ENCODE assay signal across 8 cellular contexts in genomic region chr1:8373547-8374270, GRCh38. TPM values are rescaled to one million over a fixed set of nuclear protein-coding genes. Genes with fewer than 3 reads are reported as not detected.
DNase-seq lines count a peak whose midpoint lies in the region; ATAC-seq and TF ChIP-seq lines count a peak whose summit lies in the region.

No MANE protein-coding gene starts in this region.

- BruUV-seq in A673 (replicated peaks; lab: Mats Ljungman, UMichigan), result no TSS peak

- H3K36me3 ChIP-seq in A673 (ENCODE audit: insufficient read depth, low read length, poor library complexity, severe bottlenecking), result peaks cover 6% of the 10 kb centered on the region
- H3K36me3 ChIP-seq in left lung, result peaks cover 0 to 21% of the 10 kb centered on the region in 2 donors
- H3K36me3 ChIP-seq in stomach smooth muscle (ENCODE audit: control insufficient read depth in 2 of 2, insufficient read depth in 2 of 2, low read length in 2 of 2), result no peaks in the 10 kb centered on the region

- peak overlapping the region; percentile 44 to 60 for H3K9ac ChIP-seq in stomach smooth muscle (ENCODE audit: low read length in 2 of 2)

- H3K27me3 ChIP-seq in A673 (replicated peaks; ENCODE audit: insufficient read depth, low read depth, low read length, poor library complexity), result no peaks in the 10 kb centered on the region
- no peaks in the 10 kb centered on the region for H3K27me3 ChIP-seq in left lung
- H3K27me3 ChIP-seq in stomach smooth muscle (ENCODE audit: control insufficient read depth in 1 of 2, insufficient read depth in 2 of 2, low read length in 2 of 2), result no peaks in the 10 kb centered on the region

- H3K4me1 ChIP-seq in A673 (ENCODE audit: insufficient read depth, low read length, poor library complexity, severe bottlenecking), result peaks cover 77% of the 10 kb centered on the region
- peaks cover 43 to 82% of the 10 kb centered on the region in 2 donors for H3K4me1 ChIP-seq in left lung
- H3K4me1 ChIP-seq in stomach smooth muscle (ENCODE audit: control insufficient read depth, insufficient read depth, low read length), result peaks cover 74% of the 10 kb centered on the region

- ATAC-seq in left lung (peak; percentile 88), GM18505 (IDR thresholded peaks at IDR 0.05; ENCODE audit: unreplicated experiment) (no peak)

- TF ChIP-seq CTCF in A673 (conservative IDR thresholded peaks at IDR 0.05; ENCODE audit: low read depth, low read length) (no peak), left lung (IDR thresholded peaks at IDR 0.05) (no peak)

- DNase-seq in A673 (ENCODE audit: low spot score) (peak; percentile 80), NCI-H1092 (lab: John Stamatoyannopoulos, UW) (peak; percentile 35), cerebellar cortex (ENCODE audit: low spot score) (peak; percentile 81), left lung (peak; percentile 71 to 78), NAMALWA (ENCODE audit: low spot score) (no peak)
- no peak for DNase-seq in effector CD4-positive, alpha-beta T cell

- intact Hi-C loops in A673 (cut with micrococcal nuclease; ENCODE audit: unreplicated experiment) (loop anchor here (2.0 to 10.0 kb wide), 2 partner anchors 51 to 331 kb away; no protein-coding TSS in a partner anchor), left lung (cut with DNase I) (no loop called here)

- TF ChIP-seq POLR2A in GM18505 (IDR thresholded peaks at IDR 0.05; ENCODE audit: borderline replicate concordance, extremely low read depth, insufficient read depth, insufficient read length), result no peak

- H3K4me3 ChIP-seq in A673 (ENCODE audit: low read depth, low read length, poor library complexity, severe bottlenecking) (peak overlapping the region; percentile 5), left lung (no peak overlapping the region), stomach smooth muscle (ENCODE audit: low read length in 2 of 2) (peak overlapping the region; percentile 40 to 64)

- no peaks in the 10 kb centered on the region for H3K9me3 ChIP-seq in A673 (ENCODE audit: low read depth, low read length, poor library complexity, severe bottlenecking)
- H3K9me3 ChIP-seq in left lung, result no peaks in the 10 kb centered on the region
- H3K9me3 ChIP-seq in stomach smooth muscle (ENCODE audit: control insufficient read depth in 2 of 2, low read length in 2 of 2), result no peaks in the 10 kb centered on the region

- POLR2A ChIA-PET in A673 (lab: Charles Lee; ENCODE audit: low non-redundant PET), result no interaction called here

- peak overlapping the region; percentile 76 for H3K27ac ChIP-seq in A673 (ENCODE audit: low read depth, low read length, poor library complexity, severe bottlenecking)
- peak overlapping the region; percentile 69 to 81 for H3K27ac ChIP-seq in left lung
- H3K27ac ChIP-seq in stomach smooth muscle (ENCODE audit: low read length), result peak overlapping the region; percentile 98

- CTCF ChIA-PET in A673 (lab: Charles Lee), result no interaction called here

RNA-seq across cellular contexts. Expression of gene SLC45A1, which starts 55.8 kb away (rescaled TPM):
- total RNA-seq in A673 (2021) (0.52 and 0.82 TPM in 2 replicates), left lung (1 to 10 TPM; 1.4 TPM)

Comparison
In these comparisons a context has a peak if more than half of its experiments do, and no peak if none do; other contexts are left out.
1. DNase-seq: peak in A673 (single experiment), NCI-H1092 (single experiment), cerebellar cortex (single experiment) and left lung (2 of 2); none in effector CD4-positive, alpha-beta T cell (single experiment) and NAMALWA (single experiment).
2. H3K4me3 ChIP-seq: peak in A673 (single experiment) and stomach smooth muscle (2 of 2); none in left lung (0 of 2).
3. Peak in every context shown above with its lines, with median percentiles within 50 percentile points of each other: H3K27ac ChIP-seq.